Comparison of ENCODE assay signal across 10 cellular contexts in the genomic region with DNA sequence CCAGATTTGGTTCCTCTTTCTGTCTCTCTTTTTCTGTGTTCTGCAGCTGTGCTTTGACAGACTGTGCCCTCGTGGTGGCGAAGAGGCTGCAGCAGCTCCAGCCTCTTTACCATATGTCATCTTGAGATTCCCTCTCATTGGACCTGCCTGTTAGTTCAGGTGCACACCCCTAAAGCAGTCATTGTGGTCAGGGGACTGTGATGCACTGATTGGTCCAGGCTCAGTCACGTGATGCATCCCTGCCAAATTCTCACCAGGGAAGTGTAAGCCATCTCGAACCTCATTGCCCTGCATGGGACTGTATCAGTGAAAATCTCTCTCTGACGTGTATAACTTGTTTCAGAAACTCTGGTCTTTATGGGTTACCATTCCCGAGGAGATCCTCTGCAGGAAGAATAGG.
"Had no signal": no experiment of that assay in that cellular context is flagged by ENCODE, and none has a peak within 500 bp of the region (broad histone marks: within the 10 kb centered on the region; RNA-seq: fewer than 3 reads in every experiment).

No MANE protein-coding gene starts in this region.

- DNase-seq: activated B cell treated with CpG ODN at 0.5 μM for 24 hours; activated CD4-positive, alpha-beta T cell treated with anti-CD3 and anti-CD28 coated beads, Interleukin-2, amount 10 ng/mL, durations not matched to agents 24 days and 14 days; activated naive CD4-positive, alpha-beta T cell treated with anti-CD3 and anti-CD28 coated beads for 36 hours; cortex of kidney; effector CD8-positive, alpha-beta T cell; foreskin melanocyte; head of caudate nucleus; naive thymus-derived CD4-positive, alpha-beta T cell; small intestine had no signal

- H3K4me1 ChIP-seq: parathyroid adenoma had no signal

- H3K27ac ChIP-seq: parathyroid adenoma had no signal

- ATAC-seq: naive thymus-derived CD4-positive, alpha-beta T cell had no signal

- FAIRE-seq: small intestine had no signal
